In the genomic region with DNA sequence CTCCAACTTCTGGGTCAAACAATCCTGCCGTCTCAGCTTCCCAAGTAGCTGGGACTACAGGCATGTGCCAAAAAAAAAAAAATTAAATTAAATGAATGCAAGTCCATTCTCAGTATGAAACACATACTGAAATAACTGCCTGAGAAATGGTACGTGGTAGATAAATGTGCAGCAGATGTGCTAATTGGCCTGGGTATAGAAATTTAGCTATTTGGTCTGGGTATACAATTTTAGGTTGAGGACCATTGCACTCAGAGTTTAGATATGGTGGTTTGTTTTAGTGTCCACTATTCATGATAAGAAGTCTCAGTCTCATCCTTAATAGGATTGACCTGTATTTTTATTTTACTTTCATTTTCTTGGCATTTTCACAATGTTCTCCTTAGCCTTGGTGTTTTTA, we compare ENCODE assay signal across 7 cellular contexts. TPM values are rescaled to one million over a fixed set of nuclear protein-coding genes. Genes with fewer than 3 reads are reported as not detected.
"Had no signal": no experiment of that assay in that cellular context is flagged by ENCODE, and none has a peak within 500 bp of the region (broad histone marks: within the 10 kb centered on the region; RNA-seq: fewer than 3 reads in every experiment).

No MANE protein-coding gene starts in this region.

- DNase-seq: GDM1, GF-D8 had no signal

- H3K4me3 ChIP-seq: GM12878 had no signal

- FAIRE-seq: G401.6, GM12878, GM12891, GM12892, GM18507 had no signal

- ATAC-seq: GM12878 had no signal

RNA-seq across cellular contexts. Expression of gene GYG2, which starts 9.2 kb away (rescaled TPM):
- total RNA-seq: GM12878 had no signal
